In genomic region chr16:19067349-19068236, GRCh38 we compare ENCODE assay signal across 8 cellular contexts. TPM values are rescaled to one million over a fixed set of nuclear protein-coding genes. Genes with fewer than 3 reads are reported as not detected.
A peak's percentile ranks its signal among the peaks of the same experiment; 100 is the strongest.
DNase-seq lines count a peak whose midpoint lies in the region; ATAC-seq and TF ChIP-seq lines count a peak whose summit lies in the region.

Gene COQ7, plus strand, starts transcription at chr16:19067614. Its CDS starts 51 bp downstream, at chr16:19067665.

- TF ChIP-seq CTCF in foreskin keratinocyte (conservative IDR thresholded peaks at IDR 0.05) (no peak), neural progenitor cell (IDR thresholded peaks at IDR 0.05) (no peak)

- H3K4me1 ChIP-seq in foreskin keratinocyte (peaks cover 4% of the 10 kb centered on the region), neural progenitor cell (no peaks in the 10 kb centered on the region)

- no peaks in the 10 kb centered on the region for H3K27me3 ChIP-seq in foreskin keratinocyte
- no peaks in the 10 kb centered on the region for H3K27me3 ChIP-seq in neural progenitor cell

- H2AFZ ChIP-seq in neural progenitor cell (replicated peaks) = peak within 1 kb of the TSS; percentile 87

- POLR2A ChIA-PET in HEK293T (lab: Yijun Ruan, JAX) = interaction anchor here (0.7 to 1.7 kb wide), 12 partner anchors 10 to 279 kb away, joined by 3 to 8 read pairs (median 3); partner anchors contain the start of genes RPS15A and TMC7

- H3K4me3 Mint-ChIP-seq in neural progenitor cell = peak within 1 kb of the TSS; percentile 95

- H3K27ac ChIP-seq in foreskin keratinocyte = peak within 1 kb of the TSS; percentile 99
- peak within 1 kb of the TSS; percentile 98 for H3K27ac ChIP-seq in neural progenitor cell

- H3K4me3 ChIP-seq in neural progenitor cell = peak within 1 kb of the TSS; percentile 87

- peaks cover 6% of the 10 kb centered on the region for H3K36me3 Mint-ChIP-seq in neural progenitor cell

- no peaks in the 10 kb centered on the region for H3K9me3 ChIP-seq in neural progenitor cell (ENCODE audit: low read depth)

- H3K4me2 ChIP-seq in neural progenitor cell = peak within 1 kb of the TSS; percentile 80

- DNase-seq in GDM1 (lab: John Stamatoyannopoulos, UW) = peak; percentile 97
- DNase-seq in HEK293T (ENCODE audit: extremely low spot score) = peak; percentile 97
- peak; percentile 99 for DNase-seq in MV-4-11 (lab: John Stamatoyannopoulos, UW)
- peak; percentile 99 for DNase-seq in SK-MEL-5 (ENCODE audit: low read depth, low spot score)
- DNase-seq in activated naive CD4-positive, alpha-beta T cell treated with Interleukin-2 at 50 U/mL for 16 hours = peak; percentile 98
- DNase-seq in foreskin keratinocyte = peak; percentile 97 to 99
- DNase-seq in neural progenitor cell (ENCODE audit: low spot score) = peak; percentile 99
- DNase-seq in stromal cell of bone marrow (ENCODE audit: low read depth) = peak; percentile 100

- CTCF ChIA-PET in HEK293T (lab: Yijun Ruan, JAX) = interaction anchor here (0.6 to 1.0 kb wide), 5 partner anchors 19 to 95 kb away, joined by 3 to 7 read pairs (median 3); no protein-coding TSS in a partner anchor

- H3K27me3 Mint-ChIP-seq in neural progenitor cell (ENCODE audit: insufficient read depth, low read depth) = peaks cover 4% of the 10 kb centered on the region

- peak; percentile 94 for ATAC-seq in foreskin keratinocyte

- peaks cover 7% of the 10 kb centered on the region for H3K4me1 Mint-ChIP-seq in neural progenitor cell

- H3F3A ChIP-seq in neural progenitor cell (ENCODE audit: low read depth) = no peaks in the 10 kb centered on the region

- H3K9ac ChIP-seq in neural progenitor cell = peak within 1 kb of the TSS; percentile 98

- peak within 1 kb of the TSS; percentile 97 for H3K27ac Mint-ChIP-seq in neural progenitor cell

- no peaks in the 10 kb centered on the region for H3K36me3 ChIP-seq in neural progenitor cell

- peaks cover 16% of the 10 kb centered on the region for H3K79me2 ChIP-seq in neural progenitor cell (ENCODE audit: low read depth)

- no peaks in the 10 kb centered on the region for H4K20me1 ChIP-seq in neural progenitor cell (ENCODE audit: low read depth)

- in situ Hi-C loops in SK-MEL-5 (cut with HindIII; ENCODE audit: low pct_unique_long_range_greater_than_20kb, low sequenced_read_pairs) = no loop called here

- H3K9me3 Mint-ChIP-seq in neural progenitor cell = no peaks in the 10 kb centered on the region

TF ChIP-seq in HEK293T, 16 proteins besides CTCF, POLR2A, EP300 and RAD21:
- TF ChIP-seq LEF1 (IDR thresholded peaks at IDR 0.05; ENCODE audit: borderline replicate concordance) (no peak), ZNF384 (IDR thresholded peaks at IDR 0.05) (no peak), FOXA1 (IDR thresholded peaks at IDR 0.05) (no peak), ARNT (IDR thresholded peaks at IDR 0.05) (no peak), NFRKB (IDR thresholded peaks at IDR 0.05) (no peak), TARDBP (IDR thresholded peaks at IDR 0.05) (peak; percentile 75), BHLHE40 (IDR thresholded peaks at IDR 0.05; ENCODE audit: borderline replicate concordance) (no peak), FOXM1 (IDR thresholded peaks at IDR 0.05; ENCODE audit: borderline replicate concordance) (no peak), L3MBTL2 (conservative IDR thresholded peaks at IDR 0.05) (peak; percentile 64), HDGF (IDR thresholded peaks at IDR 0.05; ENCODE audit: borderline replicate concordance) (no peak), SUZ12 (IDR thresholded peaks at IDR 0.05) (no peak), CTBP1 (IDR thresholded peaks at IDR 0.05; ENCODE audit: borderline replicate concordance) (0 out of 2 replicates have a peak, but pooled peaks have one; percentile 29), ELF4 (IDR thresholded peaks at IDR 0.05) (peak; percentile 54; the same call in 1 of the 2 replicates), PKNOX1 (IDR thresholded peaks at IDR 0.05) (peak; percentile 99), SP1 (IDR thresholded peaks at IDR 0.05) (no peak), FOXK2 (IDR thresholded peaks at IDR 0.05) (no peak)
TF ChIP-seq in HEK293T: peak in this region for 5.

RNA-seq across cellular contexts. Expression of gene COQ7, which starts in this region (rescaled TPM):
- 23.4 and 26.4 TPM in 2 replicates for total RNA-seq in SK-MEL-5 (2014; rRNA removed; shearing (Covaris generic))
- 22.7 and 36.7 TPM in 2 replicates for polyA plus RNA-seq in SK-MEL-5 (2015; cell fraction: cytosol; rRNA removed)
- polyA plus RNA-seq in SK-MEL-5 (2015; cell fraction: nucleus; rRNA removed) = 18.3 and 22.0 TPM in 2 replicates
- total RNA-seq in foreskin keratinocyte (13.1 and 13.2 TPM in 2 replicates), neural progenitor cell (ENCODE audit: low replicate concordance) (11.8 and 22.9 TPM in 2 replicates)
- 10.0 and 10.9 TPM in 2 replicates for polyA plus RNA-seq in foreskin keratinocyte

Comparison
In these comparisons a context has a peak if more than half of its experiments do, and no peak if none do; other contexts are left out.
1. Peak in every context shown above with its lines: DNase-seq, ATAC-seq, H3K4me3 ChIP-seq and H3K27ac ChIP-seq.